In the genomic region with DNA sequence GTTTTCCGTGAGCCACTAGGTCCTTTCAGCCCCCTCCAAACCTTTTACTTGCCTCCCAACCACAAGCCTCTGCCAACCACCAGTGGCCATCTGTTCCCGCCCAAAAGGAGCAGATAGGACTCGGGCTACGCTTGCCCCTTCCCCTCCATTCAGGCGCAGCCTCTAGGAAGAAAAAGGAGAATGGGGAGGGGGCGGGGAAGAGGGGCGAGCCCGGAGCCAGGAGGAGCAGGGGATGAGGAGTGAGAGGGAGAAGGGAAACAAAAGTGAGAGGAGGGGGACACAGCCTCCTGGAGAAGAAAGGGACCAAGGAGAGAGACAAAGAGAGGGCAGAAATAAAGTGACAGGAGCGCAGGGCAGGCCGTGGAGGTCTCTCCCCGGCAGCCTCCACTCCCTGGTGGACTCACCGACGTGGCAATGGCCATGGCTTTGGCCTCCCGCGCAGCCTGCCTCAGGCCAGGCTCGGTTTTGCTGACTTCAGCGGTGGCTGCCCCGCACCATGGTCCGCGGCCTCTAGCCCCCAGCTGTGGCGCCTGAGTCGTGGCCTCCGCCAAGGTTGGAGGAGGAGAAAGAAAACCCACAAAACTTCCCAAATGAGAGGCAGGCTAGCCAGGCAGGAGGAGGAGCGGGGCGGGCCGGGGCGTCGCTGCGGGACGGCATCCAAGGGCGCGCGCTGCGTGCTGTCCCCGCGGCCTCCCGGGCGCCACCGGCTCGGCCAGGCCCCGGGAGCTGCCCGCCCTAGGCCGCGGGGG, we compare ENCODE assay signal across 8 cellular contexts. TPM values are rescaled to one million over a fixed set of nuclear protein-coding genes. Genes with fewer than 3 reads are reported as not detected.
DNase-seq lines count a peak whose midpoint lies in the region; ATAC-seq and TF ChIP-seq lines count a peak whose summit lies in the region.

A gene with protein sequence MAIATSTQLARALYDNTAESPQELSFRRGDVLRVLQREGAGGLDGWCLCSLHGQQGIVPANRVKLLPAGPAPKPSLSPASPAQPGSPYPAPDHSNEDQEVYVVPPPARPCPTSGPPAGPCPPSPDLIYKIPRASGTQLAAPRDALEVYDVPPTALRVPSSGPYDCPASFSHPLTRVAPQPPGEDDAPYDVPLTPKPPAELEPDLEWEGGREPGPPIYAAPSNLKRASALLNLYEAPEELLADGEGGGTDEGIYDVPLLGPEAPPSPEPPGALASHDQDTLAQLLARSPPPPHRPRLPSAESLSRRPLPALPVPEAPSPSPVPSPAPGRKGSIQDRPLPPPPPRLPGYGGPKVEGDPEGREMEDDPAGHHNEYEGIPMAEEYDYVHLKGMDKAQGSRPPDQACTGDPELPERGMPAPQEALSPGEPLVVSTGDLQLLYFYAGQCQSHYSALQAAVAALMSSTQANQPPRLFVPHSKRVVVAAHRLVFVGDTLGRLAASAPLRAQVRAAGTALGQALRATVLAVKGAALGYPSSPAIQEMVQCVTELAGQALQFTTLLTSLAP (minus strand): TSS at position 569 of the 749 bp plus-strand sequence. CDS start 147 bp downstream, at position 422.

- peak within 1 kb of the TSS; percentile 76 for H3K4me2 ChIP-seq in neural progenitor cell

- TF ChIP-seq CTCF in AG04449 (IDR thresholded peaks at IDR 0.05; ENCODE audit: insufficient read depth, low read length, missing control alignments) (no peak), WI38 (IDR thresholded peaks at IDR 0.05; ENCODE audit: low read depth, low read length) (no peak), neural progenitor cell (IDR thresholded peaks at IDR 0.05) (no peak)

- peaks cover 29% of the 10 kb centered on the region for H3K4me1 ChIP-seq in neural progenitor cell

- peaks cover 43% of the 10 kb centered on the region for H3K4me1 Mint-ChIP-seq in neural progenitor cell
- H3K4me1 Mint-ChIP-seq in activated CD4-positive, alpha-beta T cell treated with anti-CD3 and anti-CD28 coated beads for 36 hours: peaks cover 11% of the 10 kb centered on the region

- CTCF ChIA-PET in AG04449 (lab: Yijun Ruan, JAX): interaction anchor here (1.3 to 12.6 kb wide), 4 partner anchors 15 to 100 kb away, joined by 4 to 153 read pairs (median 19); a partner anchor contains a TSS
- CTCF ChIA-PET in activated CD4-positive, alpha-beta T cell treated with anti-CD3 and anti-CD28 coated beads for 36 hours (lab: Charles Lee): no interaction called here

- no peak within 1 kb of the TSS for H2AFZ ChIP-seq in neural progenitor cell (replicated peaks)

- H3K9me3 Mint-ChIP-seq in neural progenitor cell: no peaks in the 10 kb centered on the region
- H3K9me3 Mint-ChIP-seq in activated CD4-positive, alpha-beta T cell treated with anti-CD3 and anti-CD28 coated beads for 36 hours (ENCODE audit: low read depth): no peaks in the 10 kb centered on the region

- H3K4me3 ChIP-seq in AG04449 (ENCODE audit: low read depth, low read length): peak within 1 kb of the TSS; percentile 74
- H3K4me3 ChIP-seq in WI38 (ENCODE audit: low read depth, low read length): peak within 1 kb of the TSS; percentile 61
- H3K4me3 ChIP-seq in neural progenitor cell: peak within 1 kb of the TSS; percentile 58

- H3K36me3 ChIP-seq in neural progenitor cell: peaks cover 3% of the 10 kb centered on the region

- H3K27me3 Mint-ChIP-seq in neural progenitor cell (ENCODE audit: insufficient read depth, low read depth): peaks cover 12% of the 10 kb centered on the region
- peaks cover 23% of the 10 kb centered on the region for H3K27me3 Mint-ChIP-seq in activated CD4-positive, alpha-beta T cell treated with anti-CD3 and anti-CD28 coated beads for 36 hours

- H4K20me1 ChIP-seq in neural progenitor cell (ENCODE audit: low read depth): peaks cover 47% of the 10 kb centered on the region

- peaks cover 47% of the 10 kb centered on the region for H3F3A ChIP-seq in neural progenitor cell (ENCODE audit: low read depth)

- POLR2A ChIA-PET in AG04449 (lab: Yijun Ruan, JAX): interaction anchor here (0.9 to 1.8 kb wide), 3 partner anchors 11 to 44 kb away, joined by 4 to 11 read pairs (median 4); a partner anchor contains a TSS
- POLR2A ChIA-PET in activated CD4-positive, alpha-beta T cell treated with anti-CD3 and anti-CD28 coated beads for 36 hours (lab: Charles Lee): no interaction called here

- intact Hi-C loops in Right ventricle myocardium superior (cut with DNase I): no loop called here
- intact Hi-C loops in activated CD4-positive, alpha-beta T cell treated with anti-CD3 and anti-CD28 coated beads for 36 hours (cut with DNase I, micrococcal nuclease): no loop called here

- ATAC-seq in Right ventricle myocardium superior (ENCODE audit: poor library complexity): peak; percentile 71
- no peak for ATAC-seq in activated CD4-positive, alpha-beta T cell treated with anti-CD3 and anti-CD28 coated beads for 36 hours
- ATAC-seq in HG02885 (IDR thresholded peaks at IDR 0.05; ENCODE audit: poor library complexity, unreplicated experiment): no peak

- H3K9ac ChIP-seq in neural progenitor cell: peak within 1 kb of the TSS; percentile 66

- H3K27ac Mint-ChIP-seq in neural progenitor cell: peak within 1 kb of the TSS; percentile 94
- no peak within 1 kb of the TSS for H3K27ac Mint-ChIP-seq in activated CD4-positive, alpha-beta T cell treated with anti-CD3 and anti-CD28 coated beads for 36 hours

- H3K36me3 Mint-ChIP-seq in neural progenitor cell: peaks cover 18% of the 10 kb centered on the region
- H3K36me3 Mint-ChIP-seq in activated CD4-positive, alpha-beta T cell treated with anti-CD3 and anti-CD28 coated beads for 36 hours (ENCODE audit: low read depth): no peaks in the 10 kb centered on the region

- H3K9me3 ChIP-seq in neural progenitor cell (ENCODE audit: low read depth): no peaks in the 10 kb centered on the region

- H3K4me3 Mint-ChIP-seq in neural progenitor cell: peak within 1 kb of the TSS; percentile 90
- H3K4me3 Mint-ChIP-seq in activated CD4-positive, alpha-beta T cell treated with anti-CD3 and anti-CD28 coated beads for 36 hours: no peak within 1 kb of the TSS

- no peaks in the 10 kb centered on the region for H3K27me3 ChIP-seq in neural progenitor cell

- no peak for DNase-seq in AG04449 (ENCODE audit: low read depth, low spot score)
- DNase-seq in Right ventricle myocardium superior: peak; percentile 71
- peak; percentile 85 for DNase-seq in neural progenitor cell (ENCODE audit: low spot score)
- no peak for DNase-seq in NCI-H2107 treated with DMSO at 0.1 percent for 48 hours (lab: John Stamatoyannopoulos, UW; ENCODE audit: unreplicated experiment)
- DNase-seq in SKM-1 (lab: John Stamatoyannopoulos, UW; ENCODE audit: unreplicated experiment): no peak
- DNase-seq in activated CD4-positive, alpha-beta T cell treated with anti-CD3 and anti-CD28 coated beads for 36 hours: no peak

- H3K27ac ChIP-seq in neural progenitor cell: peak within 1 kb of the TSS; percentile 91

- peaks cover 52% of the 10 kb centered on the region for H3K79me2 ChIP-seq in neural progenitor cell (ENCODE audit: low read depth)

RNA-seq across cellular contexts. Expression of the gene that starts here (rescaled TPM):
- total RNA-seq in Right ventricle myocardium superior (3.2 TPM), neural progenitor cell (ENCODE audit: low replicate concordance) (21.7 and 74.3 TPM in 2 replicates)
- not detected for total RNA-seq in activated CD4-positive, alpha-beta T cell treated with anti-CD3 and anti-CD28 coated beads for 36 hours

Comparison
In these comparisons a context has a peak if more than half of its experiments do, and no peak if none do; other contexts are left out.
1. DNase-seq: peak in Right ventricle myocardium superior (single experiment) and neural progenitor cell (single experiment); none in AG04449 (single experiment), NCI-H2107 treated with DMSO at 0.1 percent for 48 hours (single experiment), SKM-1 (single experiment) and activated CD4-positive, alpha-beta T cell treated with anti-CD3 and anti-CD28 coated beads for 36 hours (single experiment).
2. Peak in every context shown above with its lines, with median percentiles within 50 percentile points of each other: H3K4me3 ChIP-seq.